ENCODE assay signal across 17 cellular contexts in genomic region chr5:11733185-11733839, GRCh38.
DNase-seq lines count a peak whose midpoint lies in the region; ATAC-seq, FAIRE-seq and TF ChIP-seq lines count a peak whose summit lies in the region.
"Had no signal": no experiment of that assay in that cellular context is flagged by ENCODE, and none has a peak within 500 bp of the region (broad histone marks: within the 10 kb centered on the region; RNA-seq: fewer than 3 reads in every experiment).

No MANE protein-coding gene starts in this region.

- TF ChIP-seq RAD21 in HepG2 (CRISPR knock-in tag; IDR thresholded peaks at IDR 0.05) = no peak

- TF ChIP-seq POLR2A in HepG2 (IDR thresholded peaks at IDR 0.05; ENCODE audit: insufficient read depth in 1 of 2, low read depth in 2 of 2, low read length in 2 of 2) (no peak), prostate gland (IDR thresholded peaks at IDR 0.05) (no peak)

- DNase-seq in SIG-M5 treated with dmso at 0.1 percent for 504 hours (lab: John Stamatoyannopoulos, UW; ENCODE audit: unreplicated experiment) = peak; percentile 7
- DNase-seq in SIG-M5 (lab: John Stamatoyannopoulos, UW) = no peak
- DNase-seq in PC-3 = peak; percentile 23
- DNase-seq in HepG2 (ENCODE audit: low spot score) = peak; percentile 40
- peak; percentile 14 for DNase-seq in prostate gland (ENCODE audit: low spot score)
- no peak for DNase-seq in activated naive CD4-positive, alpha-beta T cell treated with anti-CD3 and anti-CD28 coated beads for 36 hours
- no peak for DNase-seq in GM20000 (ENCODE audit: low spot score)
- DNase-seq in foreskin fibroblast = no peak
- DNase-seq: 8988T, AML-193, DND-41, GDM1, HCEC 1CT, HFFc6 had no signal

- no peaks in the 10 kb centered on the region for H3K9me3 ChIP-seq in PC-3 (ENCODE audit: low read length)
- H3K9me3 ChIP-seq in HepG2 (ENCODE audit: low read length) = no peaks in the 10 kb centered on the region
- H3K9me3 ChIP-seq in prostate gland = no peaks in the 10 kb centered on the region
- H3K9me3 ChIP-seq: BLaER1 had no signal

- peaks cover 2% of the 10 kb centered on the region for H3K9me3 Mint-ChIP-seq in activated naive CD4-positive, alpha-beta T cell treated with anti-CD3 and anti-CD28 coated beads for 36 hours

- H3K9ac ChIP-seq in PC-3 (ENCODE audit: low read length) = no peak overlapping the region
- H3K9ac ChIP-seq in HepG2 (ENCODE audit: insufficient read depth, low read depth, low read length) = no peak overlapping the region
- H3K9ac ChIP-seq: BLaER1 had no signal

- H2AFZ ChIP-seq in PC-3 (ENCODE audit: low read length) (no peak overlapping the region), HepG2 (ENCODE audit: low read length) (no peak overlapping the region)

- TF ChIP-seq EP300 in HepG2 (IDR thresholded peaks at IDR 0.05; ENCODE audit: low read depth in 2 of 2, low read length in 2 of 2) (peak in 1 of 2 experiments; percentile 50; a peak in 1 of 4 replicates), HepG2 (CRISPR knock-in tag; IDR thresholded peaks at IDR 0.05; ENCODE audit: borderline replicate concordance) (no peak)

- no peaks in the 10 kb centered on the region for H3F3A ChIP-seq in PC-3 (ENCODE audit: low read length, unreplicated experiment)

- H3K4me1 ChIP-seq in PC-3 (ENCODE audit: insufficient read depth, low read length) (peaks cover 10% of the 10 kb centered on the region), HepG2 (ENCODE audit: insufficient read depth, low read length) (peaks cover 27% of the 10 kb centered on the region), prostate gland (replicated peaks) (no peaks in the 10 kb centered on the region)
- H3K4me1 ChIP-seq: BLaER1 had no signal

- H3K4me3 ChIP-seq in PC-3 (ENCODE audit: low read length) = no peak overlapping the region
- H3K4me3 ChIP-seq in HepG2 (replicated peaks in 1 of 3; ENCODE audit: insufficient read depth in 1 of 3, low read depth in 2 of 3, low read length in 3 of 3) = no peak overlapping the region; a peak in 1 of 6 replicates
- no peak overlapping the region for H3K4me3 ChIP-seq in prostate gland
- no peak overlapping the region for H3K4me3 ChIP-seq in foreskin fibroblast (ENCODE audit: low read depth in 1 of 2, low read length in 2 of 2)
- H3K4me3 ChIP-seq: BLaER1 had no signal

- 0 out of 2 replicates have a peak, but pooled peaks have one; percentile 13 for ATAC-seq in PC-3
- ATAC-seq in HepG2 = peak; percentile 90

- no peak overlapping the region for H3K4me2 ChIP-seq in PC-3 (ENCODE audit: low read length)
- 0 out of 2 replicates have a peak overlapping the region, but pooled peaks have one; percentile 13 for H3K4me2 ChIP-seq in HepG2 (ENCODE audit: low read depth, low read length)
- H3K4me2 ChIP-seq: BLaER1 had no signal

- H3K4me3 Mint-ChIP-seq in activated naive CD4-positive, alpha-beta T cell treated with anti-CD3 and anti-CD28 coated beads for 36 hours = no peak overlapping the region
- H3K4me3 Mint-ChIP-seq: HFFc6 had no signal

- no peaks in the 10 kb centered on the region; the same call in 1 of the 2 replicates for H3K9me2 ChIP-seq in PC-3 (replicated peaks; ENCODE audit: low read length)

- H4K20me1 ChIP-seq in PC-3 (ENCODE audit: low read length) = no peaks in the 10 kb centered on the region
- no peaks in the 10 kb centered on the region for H4K20me1 ChIP-seq in HepG2 (ENCODE audit: insufficient read depth, low read length)
- H4K20me1 ChIP-seq: BLaER1 had no signal

- no peaks in the 10 kb centered on the region for H3K36me3 Mint-ChIP-seq in activated naive CD4-positive, alpha-beta T cell treated with anti-CD3 and anti-CD28 coated beads for 36 hours (ENCODE audit: low read depth)

- POLR2A ChIA-PET in PC-3 (lab: Charles Lee; ENCODE audit: unreplicated experiment) (no interaction called here), HepG2 (lab: Yijun Ruan, JAX) (no interaction called here)

- no peaks in the 10 kb centered on the region for H3K4me1 Mint-ChIP-seq in activated naive CD4-positive, alpha-beta T cell treated with anti-CD3 and anti-CD28 coated beads for 36 hours (ENCODE audit: low read depth)

- H3K27me3 ChIP-seq in PC-3 (ENCODE audit: low read length) = no peaks in the 10 kb centered on the region
- no peaks in the 10 kb centered on the region for H3K27me3 ChIP-seq in HepG2 (ENCODE audit: control insufficient read depth in 1 of 2, insufficient read depth in 2 of 2, low read length in 2 of 2)
- H3K27me3 ChIP-seq in prostate gland (replicated peaks; ENCODE audit: insufficient read depth) = no peaks in the 10 kb centered on the region
- H3K27me3 ChIP-seq: BLaER1 had no signal

- no peaks in the 10 kb centered on the region for H3K27me3 Mint-ChIP-seq in activated naive CD4-positive, alpha-beta T cell treated with anti-CD3 and anti-CD28 coated beads for 36 hours (ENCODE audit: low read depth)

- no peaks in the 10 kb centered on the region for H3K79me2 ChIP-seq in PC-3 (ENCODE audit: low read length)
- H3K79me2 ChIP-seq in HepG2 (ENCODE audit: insufficient read depth, low read length) = no peaks in the 10 kb centered on the region

- no peak for TF ChIP-seq CTCF in PC-3 (conservative IDR thresholded peaks at IDR 0.05; ENCODE audit: low read depth, low read length)
- TF ChIP-seq CTCF in HepG2 (CRISPR knock-in tag; IDR thresholded peaks at IDR 0.05) = no peak
- no peak for TF ChIP-seq CTCF in prostate gland (IDR thresholded peaks at IDR 0.05)
- no peak for TF ChIP-seq CTCF in GM20000 (IDR thresholded peaks at IDR 0.05; ENCODE audit: extremely low read depth, missing control alignments)
- TF ChIP-seq CTCF in foreskin fibroblast (IDR thresholded peaks at IDR 0.05; ENCODE audit: low read depth, low read length) = no peak

- WGBS in HepG2 (ENCODE audit: low lambda C conversion rate) = 14% methylated on average over 2 of the region's 2 CpGs
- WGBS in prostate gland = 94% methylated on average over 2 of the region's 2 CpGs

- H3K27ac ChIP-seq in PC-3 (ENCODE audit: low read length) (no peak overlapping the region), HepG2 (ENCODE audit: extremely low read length, insufficient read depth, low read length) (no peak overlapping the region), prostate gland (peak overlapping the region in 1 of 2 donors; percentile 5)
- H3K27ac ChIP-seq: BLaER1 had no signal

- intact Hi-C loops in PC-3 (cut with micrococcal nuclease) = no loop called here
- intact Hi-C loops in HepG2 (cut with micrococcal nuclease; ENCODE audit: unreplicated experiment) = no loop called here
- intact Hi-C loops in prostate gland (cut with DNase I) = no loop called here
- intact Hi-C loops in activated naive CD4-positive, alpha-beta T cell treated with anti-CD3 and anti-CD28 coated beads for 36 hours (cut with micrococcal nuclease) = no loop called here

- no peaks in the 10 kb centered on the region for H3K36me3 ChIP-seq in PC-3 (ENCODE audit: low read depth, low read length)
- H3K36me3 ChIP-seq in HepG2 (replicated peaks in 1 of 2; ENCODE audit: control insufficient read depth in 1 of 2, insufficient read depth in 2 of 2, low read length in 2 of 2) = no peaks in the 10 kb centered on the region
- H3K36me3 ChIP-seq in prostate gland = no peaks in the 10 kb centered on the region
- H3K36me3 ChIP-seq: BLaER1 had no signal

- CTCF ChIA-PET in PC-3 (lab: Charles Lee) = no interaction called here
- CTCF ChIA-PET in HepG2 (lab: Yijun Ruan, JAX; ENCODE audit: low intra/inter-chr PET ratio, low total read pairs) = no interaction called here
- CTCF ChIA-PET in activated naive CD4-positive, alpha-beta T cell treated with anti-CD3 and anti-CD28 coated beads for 36 hours (lab: Charles Lee) = no interaction called here

- in situ Hi-C loops in HepG2 (cut with HindIII; ENCODE audit: extremely low pct_ligation_motif_present, low pct_unique_long_range_greater_than_20kb) = no loop called here

- no peak overlapping the region for H3K27ac Mint-ChIP-seq in activated naive CD4-positive, alpha-beta T cell treated with anti-CD3 and anti-CD28 coated beads for 36 hours
- H3K27ac Mint-ChIP-seq: HFFc6 had no signal

- BruUV-seq in PC-3 (replicated peaks; lab: Mats Ljungman, UMichigan) = no TSS peak
- BruUV-seq in HepG2 (replicated peaks; lab: Mats Ljungman, UMichigan) = no TSS peak

- no peak for FAIRE-seq in HepG2 (lab: Jason Lieb, UNC)
- FAIRE-seq: GM12892, HTR-8/SVneo had no signal

TF ChIP-seq in HepG2, 621 proteins besides CTCF, POLR2A, EP300 and RAD21 (continues in another document):
- TF ChIP-seq ZNF10 (CRISPR knock-in tag; IDR thresholded peaks at IDR 0.05; ENCODE audit: borderline replicate concordance, low read depth) = no peak
- TF ChIP-seq NR2F1 (CRISPR knock-in tag; IDR thresholded peaks at IDR 0.05) = no peak
- TF ChIP-seq NCOA5 (CRISPR knock-in tag; IDR thresholded peaks at IDR 0.05) = no peak
- TF ChIP-seq SOX5 (CRISPR knock-in tag; IDR thresholded peaks at IDR 0.05; ENCODE audit: borderline replicate concordance) = peak; percentile 51; the same call in 1 of the 2 replicates
- no peak for TF ChIP-seq ZMYM3 (CRISPR knock-in tag; IDR thresholded peaks at IDR 0.05)
- TF ChIP-seq, protein P1, sequence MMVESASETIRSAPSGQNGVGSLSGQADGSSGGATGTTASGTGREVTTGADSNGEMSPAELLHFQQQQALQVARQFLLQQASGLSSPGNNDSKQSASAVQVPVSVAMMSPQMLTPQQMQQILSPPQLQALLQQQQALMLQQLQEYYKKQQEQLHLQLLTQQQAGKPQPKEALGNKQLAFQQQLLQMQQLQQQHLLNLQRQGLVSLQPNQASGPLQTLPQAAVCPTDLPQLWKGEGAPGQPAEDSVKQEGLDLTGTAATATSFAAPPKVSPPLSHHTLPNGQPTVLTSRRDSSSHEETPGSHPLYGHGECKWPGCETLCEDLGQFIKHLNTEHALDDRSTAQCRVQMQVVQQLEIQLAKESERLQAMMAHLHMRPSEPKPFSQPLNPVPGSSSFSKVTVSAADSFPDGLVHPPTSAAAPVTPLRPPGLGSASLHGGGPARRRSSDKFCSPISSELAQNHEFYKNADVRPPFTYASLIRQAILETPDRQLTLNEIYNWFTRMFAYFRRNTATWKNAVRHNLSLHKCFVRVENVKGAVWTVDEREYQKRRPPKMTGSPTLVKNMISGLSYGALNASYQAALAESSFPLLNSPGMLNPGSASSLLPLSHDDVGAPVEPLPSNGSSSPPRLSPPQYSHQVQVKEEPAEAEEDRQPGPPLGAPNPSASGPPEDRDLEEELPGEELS (CRISPR knock-in tag; IDR thresholded peaks at IDR 0.05) = peak; percentile 68

Comparison
In these comparisons a context has a peak if more than half of its experiments do, and no peak if none do; other contexts are left out.
1. DNase-seq: peak in SIG-M5 treated with dmso at 0.1 percent for 504 hours (single experiment), PC-3 (single experiment), HepG2 (single experiment) and prostate gland (single experiment); none in SIG-M5 (single experiment), activated naive CD4-positive, alpha-beta T cell treated with anti-CD3 and anti-CD28 coated beads for 36 hours (single experiment), GM20000 (single experiment) and foreskin fibroblast (0 of 2).